ENCODE assay signal across 1 cellular context in the genomic region with DNA sequence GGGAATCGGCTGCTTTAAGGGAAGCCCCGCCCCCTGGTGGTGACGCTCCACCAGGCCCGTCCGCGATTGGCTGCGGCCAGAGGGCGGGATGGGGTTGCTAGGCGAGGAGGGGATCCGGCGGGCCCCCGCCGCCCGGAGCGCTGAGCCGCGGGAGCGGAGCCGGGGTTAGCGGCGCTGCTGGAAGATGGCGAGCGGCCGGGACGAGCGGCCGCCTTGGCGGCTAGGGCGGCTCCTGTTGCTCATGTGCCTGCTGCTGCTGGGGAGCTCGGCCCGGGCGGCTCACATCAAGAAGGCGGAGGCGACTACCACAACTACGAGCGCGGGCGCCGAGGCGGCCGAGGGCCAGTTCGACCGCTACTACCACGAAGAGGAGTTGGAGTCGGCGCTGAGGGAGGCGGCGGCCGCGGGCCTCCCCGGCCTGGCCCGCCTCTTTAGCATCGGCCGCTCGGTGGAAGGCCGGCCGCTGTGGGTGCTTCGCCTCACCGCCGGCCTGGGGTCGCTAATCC.
TF ChIP-seq lines count a peak whose summit lies in the region.

A gene (plus strand): TSS at position 131 of the 506 bp plus-strand sequence. CDS start 54 bp downstream, at position 185.

TF ChIP-seq in HepG2, 621 proteins besides CTCF, POLR2A, EP300 and RAD21 (continued from another document and continues in another):
- TF ChIP-seq, protein P1, sequence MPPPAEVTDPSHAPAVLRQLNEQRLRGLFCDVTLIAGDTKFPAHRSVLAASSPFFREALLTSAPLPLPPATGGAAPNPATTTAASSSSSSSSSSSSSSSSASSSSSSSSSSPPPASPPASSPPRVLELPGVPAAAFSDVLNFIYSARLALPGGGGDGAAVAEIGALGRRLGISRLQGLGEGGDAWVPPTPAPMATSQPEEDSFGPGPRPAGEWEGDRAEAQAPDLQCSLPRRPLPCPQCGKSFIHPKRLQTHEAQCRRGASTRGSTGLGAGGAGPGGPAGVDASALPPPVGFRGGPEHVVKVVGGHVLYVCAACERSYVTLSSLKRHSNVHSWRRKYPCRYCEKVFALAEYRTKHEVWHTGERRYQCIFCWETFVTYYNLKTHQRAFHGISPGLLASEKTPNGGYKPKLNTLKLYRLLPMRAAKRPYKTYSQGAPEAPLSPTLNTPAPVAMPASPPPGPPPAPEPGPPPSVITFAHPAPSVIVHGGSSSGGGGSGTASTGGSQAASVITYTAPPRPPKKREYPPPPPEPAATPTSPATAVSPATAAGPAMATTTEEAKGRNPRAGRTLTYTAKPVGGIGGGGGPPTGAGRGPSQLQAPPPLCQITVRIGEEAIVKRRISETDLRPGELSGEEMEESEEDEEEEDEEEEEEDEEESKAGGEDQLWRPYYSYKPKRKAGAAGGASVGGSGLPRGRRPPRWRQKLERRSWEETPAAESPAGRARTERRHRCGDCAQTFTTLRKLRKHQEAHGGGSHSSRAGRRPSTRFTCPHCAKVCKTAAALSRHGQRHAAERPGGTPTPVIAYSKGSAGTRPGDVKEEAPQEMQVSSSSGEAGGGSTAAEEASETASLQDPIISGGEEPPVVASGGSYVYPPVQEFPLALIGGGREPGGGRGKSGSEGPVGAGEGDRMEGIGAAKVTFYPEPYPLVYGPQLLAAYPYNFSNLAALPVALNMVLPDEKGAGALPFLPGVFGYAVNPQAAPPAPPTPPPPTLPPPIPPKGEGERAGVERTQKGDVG (CRISPR knock-in tag; IDR thresholded peaks at IDR 0.05; ENCODE audit: borderline replicate concordance) = no peak
- TF ChIP-seq JARID2 (CRISPR knock-in tag; IDR thresholded peaks at IDR 0.05; ENCODE audit: insufficient replicate concordance) (no peak), ATAD3A (CRISPR knock-in tag; IDR thresholded peaks at IDR 0.05) (no peak), ZNF83 (CRISPR knock-in tag; IDR thresholded peaks at IDR 0.05; ENCODE audit: borderline replicate concordance) (no peak), POLR2AphosphoS2 (IDR thresholded peaks at IDR 0.05; ENCODE audit: low read depth, low read length) (no peak), POGZ (CRISPR knock-in tag; IDR thresholded peaks at IDR 0.05) (peak; percentile 57; the same call in 1 of the 2 replicates), ZNF550 (CRISPR knock-in tag; IDR thresholded peaks at IDR 0.05; ENCODE audit: borderline replicate concordance) (0 out of 2 replicates have a peak, but pooled peaks have one; percentile 52), ZNF232 (CRISPR knock-in tag; IDR thresholded peaks at IDR 0.05; ENCODE audit: borderline replicate concordance) (no peak), PTBP1 (IDR thresholded peaks at IDR 0.05; ENCODE audit: low read depth, low read length, poor library complexity, severe bottlenecking) (no peak), ZKSCAN1 (IDR thresholded peaks at IDR 0.05; ENCODE audit: low read length) (no peak), ZBTB1 (CRISPR knock-in tag; IDR thresholded peaks at IDR 0.05; ENCODE audit: borderline replicate concordance) (no peak), CC2D1A (CRISPR knock-in tag; IDR thresholded peaks at IDR 0.05) (no peak), ZNF235 (CRISPR knock-in tag; IDR thresholded peaks at IDR 0.05; ENCODE audit: borderline replicate concordance) (no peak), ISX (CRISPR knock-in tag; conservative IDR thresholded peaks at IDR 0.05) (no peak), ZNF263 (CRISPR knock-in tag; IDR thresholded peaks at IDR 0.05) (no peak; the same call in 1 of the 2 replicates), SUZ12 (IDR thresholded peaks at IDR 0.05; ENCODE audit: low read depth, low read length) (no peak), KAT2B (IDR thresholded peaks at IDR 0.05; ENCODE audit: borderline replicate concordance, low read depth, low read length) (no peak), ZBTB3 (CRISPR knock-in tag; IDR thresholded peaks at IDR 0.05; ENCODE audit: borderline replicate concordance, low read depth) (no peak), ZSCAN22 (CRISPR knock-in tag; IDR thresholded peaks at IDR 0.05) (no peak), KDM4B (CRISPR knock-in tag; IDR thresholded peaks at IDR 0.05) (no peak), RXRB (CRISPR knock-in tag; IDR thresholded peaks at IDR 0.05; ENCODE audit: borderline replicate concordance) (0 out of 2 replicates have a peak, but pooled peaks have one; percentile 62), SCMH1 (CRISPR knock-in tag; IDR thresholded peaks at IDR 0.05; ENCODE audit: borderline replicate concordance) (no peak), RBM22 (optimal IDR thresholded peaks at IDR 0.05; ENCODE audit: low read length) (no peak), NFYC (CRISPR knock-in tag; IDR thresholded peaks at IDR 0.05) (peak; percentile 88), ZNF354B (CRISPR knock-in tag; IDR thresholded peaks at IDR 0.05) (no peak), RARA (CRISPR knock-in tag; IDR thresholded peaks at IDR 0.05) (no peak), ZNF335 (CRISPR knock-in tag; IDR thresholded peaks at IDR 0.05) (no peak), POLR2AphosphoS5 (IDR thresholded peaks at IDR 0.05; ENCODE audit: low read depth, low read length) (peak; percentile 86), FOSL1 (CRISPR knock-in tag; IDR thresholded peaks at IDR 0.05; ENCODE audit: borderline replicate concordance) (no peak), SP140L (CRISPR knock-in tag; IDR thresholded peaks at IDR 0.05; ENCODE audit: borderline replicate concordance) (no peak), SAFB2 (CRISPR knock-in tag; IDR thresholded peaks at IDR 0.05; ENCODE audit: borderline replicate concordance, low read depth) (no peak)
- TF ChIP-seq, protein P2, sequence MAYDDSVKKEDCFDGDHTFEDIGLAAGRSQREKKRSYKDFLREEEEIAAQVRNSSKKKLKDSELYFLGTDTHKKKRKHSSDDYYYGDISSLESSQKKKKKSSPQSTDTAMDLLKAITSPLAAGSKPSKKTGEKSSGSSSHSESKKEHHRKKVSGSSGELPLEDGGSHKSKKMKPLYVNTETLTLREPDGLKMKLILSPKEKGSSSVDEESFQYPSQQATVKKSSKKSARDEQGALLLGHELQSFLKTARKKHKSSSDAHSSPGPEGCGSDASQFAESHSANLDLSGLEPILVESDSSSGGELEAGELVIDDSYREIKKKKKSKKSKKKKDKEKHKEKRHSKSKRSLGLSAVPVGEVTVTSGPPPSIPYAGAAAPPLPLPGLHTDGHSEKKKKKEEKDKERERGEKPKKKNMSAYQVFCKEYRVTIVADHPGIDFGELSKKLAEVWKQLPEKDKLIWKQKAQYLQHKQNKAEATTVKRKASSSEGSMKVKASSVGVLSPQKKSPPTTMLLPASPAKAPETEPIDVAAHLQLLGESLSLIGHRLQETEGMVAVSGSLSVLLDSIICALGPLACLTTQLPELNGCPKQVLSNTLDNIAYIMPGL (CRISPR knock-in tag; IDR thresholded peaks at IDR 0.05; ENCODE audit: borderline replicate concordance in 1 of 2, low read depth in 1 of 2) = peak in 1 of 2 experiments; percentile 56; a peak in 2 of 4 replicates
- TF ChIP-seq, protein P3, sequence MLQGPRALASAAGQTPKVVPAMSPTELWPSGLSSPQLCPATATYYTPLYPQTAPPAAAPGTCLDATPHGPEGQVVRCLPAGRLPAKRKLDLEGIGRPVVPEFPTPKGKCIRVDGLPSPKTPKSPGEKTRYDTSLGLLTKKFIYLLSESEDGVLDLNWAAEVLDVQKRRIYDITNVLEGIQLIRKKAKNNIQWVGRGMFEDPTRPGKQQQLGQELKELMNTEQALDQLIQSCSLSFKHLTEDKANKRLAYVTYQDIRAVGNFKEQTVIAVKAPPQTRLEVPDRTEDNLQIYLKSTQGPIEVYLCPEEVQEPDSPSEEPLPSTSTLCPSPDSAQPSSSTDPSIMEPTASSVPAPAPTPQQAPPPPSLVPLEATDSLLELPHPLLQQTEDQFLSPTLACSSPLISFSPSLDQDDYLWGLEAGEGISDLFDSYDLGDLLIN (CRISPR knock-in tag; IDR thresholded peaks at IDR 0.05; ENCODE audit: borderline replicate concordance) = 0 out of 2 replicates have a peak, but pooled peaks have one; percentile 18
- TF ChIP-seq, protein P4, sequence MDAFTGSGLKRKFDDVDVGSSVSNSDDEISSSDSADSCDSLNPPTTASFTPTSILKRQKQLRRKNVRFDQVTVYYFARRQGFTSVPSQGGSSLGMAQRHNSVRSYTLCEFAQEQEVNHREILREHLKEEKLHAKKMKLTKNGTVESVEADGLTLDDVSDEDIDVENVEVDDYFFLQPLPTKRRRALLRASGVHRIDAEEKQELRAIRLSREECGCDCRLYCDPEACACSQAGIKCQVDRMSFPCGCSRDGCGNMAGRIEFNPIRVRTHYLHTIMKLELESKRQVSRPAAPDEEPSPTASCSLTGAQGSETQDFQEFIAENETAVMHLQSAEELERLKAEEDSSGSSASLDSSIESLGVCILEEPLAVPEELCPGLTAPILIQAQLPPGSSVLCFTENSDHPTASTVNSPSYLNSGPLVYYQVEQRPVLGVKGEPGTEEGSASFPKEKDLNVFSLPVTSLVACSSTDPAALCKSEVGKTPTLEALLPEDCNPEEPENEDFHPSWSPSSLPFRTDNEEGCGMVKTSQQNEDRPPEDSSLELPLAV (CRISPR knock-in tag; conservative IDR thresholded peaks at IDR 0.05; ENCODE audit: low read depth) = no peak
- TF ChIP-seq, protein P5, sequence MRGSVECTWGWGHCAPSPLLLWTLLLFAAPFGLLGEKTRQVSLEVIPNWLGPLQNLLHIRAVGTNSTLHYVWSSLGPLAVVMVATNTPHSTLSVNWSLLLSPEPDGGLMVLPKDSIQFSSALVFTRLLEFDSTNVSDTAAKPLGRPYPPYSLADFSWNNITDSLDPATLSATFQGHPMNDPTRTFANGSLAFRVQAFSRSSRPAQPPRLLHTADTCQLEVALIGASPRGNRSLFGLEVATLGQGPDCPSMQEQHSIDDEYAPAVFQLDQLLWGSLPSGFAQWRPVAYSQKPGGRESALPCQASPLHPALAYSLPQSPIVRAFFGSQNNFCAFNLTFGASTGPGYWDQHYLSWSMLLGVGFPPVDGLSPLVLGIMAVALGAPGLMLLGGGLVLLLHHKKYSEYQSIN (CRISPR knock-in tag; IDR thresholded peaks at IDR 0.05; ENCODE audit: borderline replicate concordance) = no peak
- TF ChIP-seq, protein P6, sequence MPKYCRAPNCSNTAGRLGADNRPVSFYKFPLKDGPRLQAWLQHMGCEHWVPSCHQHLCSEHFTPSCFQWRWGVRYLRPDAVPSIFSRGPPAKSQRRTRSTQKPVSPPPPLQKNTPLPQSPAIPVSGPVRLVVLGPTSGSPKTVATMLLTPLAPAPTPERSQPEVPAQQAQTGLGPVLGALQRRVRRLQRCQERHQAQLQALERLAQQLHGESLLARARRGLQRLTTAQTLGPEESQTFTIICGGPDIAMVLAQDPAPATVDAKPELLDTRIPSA (CRISPR knock-in tag; IDR thresholded peaks at IDR 0.05; ENCODE audit: borderline replicate concordance) = no peak
- TF ChIP-seq, protein P7, sequence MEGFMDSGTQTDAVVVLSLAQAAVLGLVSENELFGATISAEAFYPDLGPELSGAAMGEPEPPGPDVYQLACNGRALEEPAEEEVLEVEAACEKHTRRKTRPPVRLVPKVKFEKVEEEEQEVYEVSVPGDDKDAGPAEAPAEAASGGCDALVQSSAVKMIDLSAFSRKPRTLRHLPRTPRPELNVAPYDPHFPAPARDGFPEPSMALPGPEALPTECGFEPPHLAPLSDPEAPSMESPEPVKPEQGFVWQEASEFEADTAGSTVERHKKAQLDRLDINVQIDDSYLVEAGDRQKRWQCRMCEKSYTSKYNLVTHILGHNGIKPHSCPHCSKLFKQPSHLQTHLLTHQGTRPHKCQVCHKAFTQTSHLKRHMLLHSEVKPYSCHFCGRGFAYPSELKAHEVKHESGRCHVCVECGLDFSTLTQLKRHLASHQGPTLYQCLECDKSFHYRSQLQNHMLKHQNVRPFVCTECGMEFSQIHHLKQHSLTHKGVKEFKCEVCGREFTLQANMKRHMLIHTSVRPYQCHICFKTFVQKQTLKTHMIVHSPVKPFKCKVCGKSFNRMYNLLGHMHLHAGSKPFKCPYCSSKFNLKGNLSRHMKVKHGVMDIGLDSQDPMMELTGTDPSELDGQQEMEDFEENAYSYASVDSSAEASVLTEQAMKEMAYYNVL (CRISPR knock-in tag; IDR thresholded peaks at IDR 0.05; ENCODE audit: borderline replicate concordance) = peak; percentile 59; the same call in 1 of the 2 replicates
- TF ChIP-seq, protein P8, sequence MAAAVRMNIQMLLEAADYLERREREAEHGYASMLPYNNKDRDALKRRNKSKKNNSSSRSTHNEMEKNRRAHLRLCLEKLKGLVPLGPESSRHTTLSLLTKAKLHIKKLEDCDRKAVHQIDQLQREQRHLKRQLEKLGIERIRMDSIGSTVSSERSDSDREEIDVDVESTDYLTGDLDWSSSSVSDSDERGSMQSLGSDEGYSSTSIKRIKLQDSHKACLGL (CRISPR knock-in tag; IDR thresholded peaks at IDR 0.05) = peak; percentile 75
- TF ChIP-seq, protein P9, sequence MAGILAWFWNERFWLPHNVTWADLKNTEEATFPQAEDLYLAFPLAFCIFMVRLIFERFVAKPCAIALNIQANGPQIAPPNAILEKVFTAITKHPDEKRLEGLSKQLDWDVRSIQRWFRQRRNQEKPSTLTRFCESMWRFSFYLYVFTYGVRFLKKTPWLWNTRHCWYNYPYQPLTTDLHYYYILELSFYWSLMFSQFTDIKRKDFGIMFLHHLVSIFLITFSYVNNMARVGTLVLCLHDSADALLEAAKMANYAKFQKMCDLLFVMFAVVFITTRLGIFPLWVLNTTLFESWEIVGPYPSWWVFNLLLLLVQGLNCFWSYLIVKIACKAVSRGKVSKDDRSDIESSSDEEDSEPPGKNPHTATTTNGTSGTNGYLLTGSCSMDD (CRISPR knock-in tag; IDR thresholded peaks at IDR 0.05) = no peak
- TF ChIP-seq, protein P10, sequence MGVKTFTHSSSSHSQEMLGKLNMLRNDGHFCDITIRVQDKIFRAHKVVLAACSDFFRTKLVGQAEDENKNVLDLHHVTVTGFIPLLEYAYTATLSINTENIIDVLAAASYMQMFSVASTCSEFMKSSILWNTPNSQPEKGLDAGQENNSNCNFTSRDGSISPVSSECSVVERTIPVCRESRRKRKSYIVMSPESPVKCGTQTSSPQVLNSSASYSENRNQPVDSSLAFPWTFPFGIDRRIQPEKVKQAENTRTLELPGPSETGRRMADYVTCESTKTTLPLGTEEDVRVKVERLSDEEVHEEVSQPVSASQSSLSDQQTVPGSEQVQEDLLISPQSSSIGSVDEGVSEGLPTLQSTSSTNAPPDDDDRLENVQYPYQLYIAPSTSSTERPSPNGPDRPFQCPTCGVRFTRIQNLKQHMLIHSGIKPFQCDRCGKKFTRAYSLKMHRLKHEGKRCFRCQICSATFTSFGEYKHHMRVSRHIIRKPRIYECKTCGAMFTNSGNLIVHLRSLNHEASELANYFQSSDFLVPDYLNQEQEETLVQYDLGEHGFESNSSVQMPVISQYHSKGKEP (CRISPR knock-in tag; IDR thresholded peaks at IDR 0.05) = no peak
- TF ChIP-seq, protein P11, sequence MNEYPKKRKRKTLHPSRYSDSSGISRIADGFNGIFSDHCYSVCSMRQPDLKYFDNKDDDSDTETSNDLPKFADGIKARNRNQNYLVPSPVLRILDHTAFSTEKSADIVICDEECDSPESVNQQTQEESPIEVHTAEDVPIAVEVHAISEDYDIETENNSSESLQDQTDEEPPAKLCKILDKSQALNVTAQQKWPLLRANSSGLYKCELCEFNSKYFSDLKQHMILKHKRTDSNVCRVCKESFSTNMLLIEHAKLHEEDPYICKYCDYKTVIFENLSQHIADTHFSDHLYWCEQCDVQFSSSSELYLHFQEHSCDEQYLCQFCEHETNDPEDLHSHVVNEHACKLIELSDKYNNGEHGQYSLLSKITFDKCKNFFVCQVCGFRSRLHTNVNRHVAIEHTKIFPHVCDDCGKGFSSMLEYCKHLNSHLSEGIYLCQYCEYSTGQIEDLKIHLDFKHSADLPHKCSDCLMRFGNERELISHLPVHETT (CRISPR knock-in tag; conservative IDR thresholded peaks at IDR 0.05) = no peak
- TF ChIP-seq, protein P12, sequence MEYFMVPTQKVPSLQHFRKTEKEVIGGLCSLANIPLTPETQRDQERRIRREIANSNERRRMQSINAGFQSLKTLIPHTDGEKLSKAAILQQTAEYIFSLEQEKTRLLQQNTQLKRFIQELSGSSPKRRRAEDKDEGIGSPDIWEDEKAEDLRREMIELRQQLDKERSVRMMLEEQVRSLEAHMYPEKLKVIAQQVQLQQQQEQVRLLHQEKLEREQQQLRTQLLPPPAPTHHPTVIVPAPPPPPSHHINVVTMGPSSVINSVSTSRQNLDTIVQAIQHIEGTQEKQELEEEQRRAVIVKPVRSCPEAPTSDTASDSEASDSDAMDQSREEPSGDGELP (IDR thresholded peaks at IDR 0.05; ENCODE audit: borderline replicate concordance, low read depth) = peak; percentile 17; the same call in 1 of the 2 replicates
